22 cellular contexts compared by ENCODE assay signal in genomic region chr1:21046132-21046531, GRCh38.
"Had no signal": no experiment of that assay in that cellular context is flagged by ENCODE, and none has a peak within 500 bp of the region (broad histone marks: within the 10 kb centered on the region; RNA-seq: fewer than 3 reads in every experiment).

No MANE protein-coding gene starts in this region.

- H3K9me3 ChIP-seq: colonic mucosa, prostate gland, right lobe of liver, testis, tibial nerve, upper lobe of right lung, vagina had no signal

- H3K27me3 ChIP-seq: colonic mucosa, foreskin keratinocyte, hepatocyte, right lobe of liver, testis, tibial nerve, upper lobe of right lung, vagina had no signal

- H3K9ac ChIP-seq: parathyroid adenoma had no signal

- ATAC-seq: foreskin keratinocyte; left lobe of liver; naive thymus-derived CD8-positive, alpha-beta T cell; right lobe of liver; stimulated activated naive B cell treated with anti-CD40 and anti-IgM and Interleukin-4, amounts not matched to agents 10 μg/mL and 1 μg/mL and 100 μg/mL, for 72 hours; stimulated activated naive CD8-positive, alpha-beta T cell treated with anti-CD3 and anti-CD28 coated beads, Interleukin-15, amount 100 ng/mL, for 72 hours; upper lobe of right lung had no signal

- H3K4me3 ChIP-seq: colonic mucosa, hepatocyte, prostate gland, right lobe of liver, testis, tibial nerve, upper lobe of right lung, vagina had no signal

- H3K36me3 ChIP-seq: colonic mucosa, prostate gland, right lobe of liver, upper lobe of right lung had no signal

- H3K27ac ChIP-seq: colonic mucosa, foreskin keratinocyte, hepatocyte, parathyroid adenoma, prostate gland, right lobe of liver, testis, tibial nerve, upper lobe of right lung, vagina had no signal

- H3K4me1 ChIP-seq: foreskin keratinocyte, prostate gland, right lobe of liver, upper lobe of right lung had no signal

- H3K4me2 ChIP-seq: hepatocyte had no signal

- H2AFZ ChIP-seq: hepatocyte, parathyroid adenoma had no signal

- DNase-seq: colonic mucosa; effector CD4-positive, alpha-beta T cell; endodermal cell; erythroblast; foreskin keratinocyte; head of caudate nucleus; kidney glomerular epithelial cell; mammary epithelial cell; naive thymus-derived CD8-positive, alpha-beta T cell; right lobe of liver; stimulated activated CD4-positive, alpha-beta T cell treated with anti-CD3 and anti-CD28 coated beads, Interleukin-2, amount 100 ng/mL, for 24 hours; stimulated activated CD4-positive, alpha-beta T cell treated with anti-CD3 and anti-CD28 coated beads, Interleukin-4, amount 100 ng/mL, for 4 hours; stimulated activated naive B cell treated with anti-CD40 and anti-IgM and Interleukin-4, amounts not matched to agents 10 μg/mL and 1 μg/mL and 100 μg/mL, for 72 hours; stimulated activated naive CD8-positive, alpha-beta T cell treated with anti-CD3 and anti-CD28 coated beads, Interleukin-15, amount 100 ng/mL, for 72 hours; testis; upper lobe of right lung had no signal
